In the genomic region with DNA sequence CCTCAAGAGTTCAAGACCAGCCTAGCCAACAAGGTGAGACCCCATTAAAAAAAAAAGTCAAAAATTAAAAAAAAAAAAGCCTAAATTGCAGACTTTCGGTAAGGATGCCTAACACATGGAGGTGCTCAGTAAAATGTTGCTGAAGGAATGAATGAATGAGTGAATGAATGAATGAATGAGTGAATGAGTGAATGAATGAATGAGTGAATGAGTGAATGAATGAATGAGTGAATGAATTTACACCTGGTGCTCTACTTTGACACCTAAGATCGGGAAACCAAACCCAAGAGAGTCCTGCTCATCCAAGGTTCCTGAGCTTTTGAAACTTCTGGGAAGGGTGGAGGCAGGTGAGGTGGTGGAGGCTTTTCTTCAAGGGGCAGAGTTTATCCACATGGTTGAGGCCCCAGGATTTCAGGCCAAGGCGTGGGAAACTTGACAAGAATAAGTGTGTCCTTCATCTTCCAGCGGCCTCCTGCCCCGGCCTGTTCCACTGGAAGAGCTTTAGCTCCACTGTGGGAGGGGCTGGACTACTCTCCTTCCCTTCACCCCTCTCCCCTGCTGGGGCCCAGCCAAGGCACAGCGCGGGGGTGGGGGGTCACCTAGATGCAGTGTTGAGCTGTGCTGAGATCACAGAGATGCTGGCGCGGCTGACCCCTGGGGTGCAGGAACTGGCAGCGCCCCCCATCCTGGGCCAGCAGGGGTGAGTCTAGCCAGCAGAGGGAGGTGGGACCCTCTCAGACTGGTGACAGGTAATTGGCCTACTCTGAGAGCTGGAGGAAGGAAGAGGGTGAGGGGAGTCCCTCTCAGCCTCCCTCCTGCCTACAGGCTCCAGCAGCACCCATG, we compare ENCODE assay signal across 1 cellular context.
A peak's percentile ranks its signal among the peaks of the same experiment; 100 is the strongest.
TF ChIP-seq lines count a peak whose summit lies in the region.

No MANE protein-coding gene starts in this region.

TF ChIP-seq in K562, 482 proteins besides CTCF, POLR2A, EP300 and RAD21:
- TF ChIP-seq, protein P1, sequence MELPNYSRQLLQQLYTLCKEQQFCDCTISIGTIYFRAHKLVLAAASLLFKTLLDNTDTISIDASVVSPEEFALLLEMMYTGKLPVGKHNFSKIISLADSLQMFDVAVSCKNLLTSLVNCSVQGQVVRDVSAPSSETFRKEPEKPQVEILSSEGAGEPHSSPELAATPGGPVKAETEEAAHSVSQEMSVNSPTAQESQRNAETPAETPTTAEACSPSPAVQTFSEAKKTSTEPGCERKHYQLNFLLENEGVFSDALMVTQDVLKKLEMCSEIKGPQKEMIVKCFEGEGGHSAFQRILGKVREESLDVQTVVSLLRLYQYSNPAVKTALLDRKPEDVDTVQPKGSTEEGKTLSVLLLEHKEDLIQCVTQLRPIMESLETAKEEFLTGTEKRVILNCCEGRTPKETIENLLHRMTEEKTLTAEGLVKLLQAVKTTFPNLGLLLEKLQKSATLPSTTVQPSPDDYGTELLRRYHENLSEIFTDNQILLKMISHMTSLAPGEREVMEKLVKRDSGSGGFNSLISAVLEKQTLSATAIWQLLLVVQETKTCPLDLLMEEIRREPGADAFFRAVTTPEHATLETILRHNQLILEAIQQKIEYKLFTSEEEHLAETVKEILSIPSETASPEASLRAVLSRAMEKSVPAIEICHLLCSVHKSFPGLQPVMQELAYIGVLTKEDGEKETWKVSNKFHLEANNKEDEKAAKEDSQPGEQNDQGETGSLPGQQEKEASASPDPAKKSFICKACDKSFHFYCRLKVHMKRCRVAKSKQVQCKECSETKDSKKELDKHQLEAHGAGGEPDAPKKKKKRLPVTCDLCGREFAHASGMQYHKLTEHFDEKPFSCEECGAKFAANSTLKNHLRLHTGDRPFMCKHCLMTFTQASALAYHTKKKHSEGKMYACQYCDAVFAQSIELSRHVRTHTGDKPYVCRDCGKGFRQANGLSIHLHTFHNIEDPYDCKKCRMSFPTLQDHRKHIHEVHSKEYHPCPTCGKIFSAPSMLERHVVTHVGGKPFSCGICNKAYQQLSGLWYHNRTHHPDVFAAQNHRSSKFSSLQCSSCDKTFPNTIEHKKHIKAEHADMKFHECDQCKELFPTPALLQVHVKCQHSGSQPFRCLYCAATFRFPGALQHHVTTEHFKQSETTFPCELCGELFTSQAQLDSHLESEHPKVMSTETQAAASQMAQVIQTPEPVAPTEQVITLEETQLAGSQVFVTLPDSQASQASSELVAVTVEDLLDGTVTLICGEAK (IDR thresholded peaks at IDR 0.05) = no peak
- TF ChIP-seq, protein P1 (CRISPR knock-in tag; IDR thresholded peaks at IDR 0.05) = no peak
- TF ChIP-seq ZNF24 (IDR thresholded peaks at IDR 0.05) = peak; percentile 99
- TF ChIP-seq ZNF174 (CRISPR knock-in tag; IDR thresholded peaks at IDR 0.05) = no peak
- TF ChIP-seq, protein P2, sequence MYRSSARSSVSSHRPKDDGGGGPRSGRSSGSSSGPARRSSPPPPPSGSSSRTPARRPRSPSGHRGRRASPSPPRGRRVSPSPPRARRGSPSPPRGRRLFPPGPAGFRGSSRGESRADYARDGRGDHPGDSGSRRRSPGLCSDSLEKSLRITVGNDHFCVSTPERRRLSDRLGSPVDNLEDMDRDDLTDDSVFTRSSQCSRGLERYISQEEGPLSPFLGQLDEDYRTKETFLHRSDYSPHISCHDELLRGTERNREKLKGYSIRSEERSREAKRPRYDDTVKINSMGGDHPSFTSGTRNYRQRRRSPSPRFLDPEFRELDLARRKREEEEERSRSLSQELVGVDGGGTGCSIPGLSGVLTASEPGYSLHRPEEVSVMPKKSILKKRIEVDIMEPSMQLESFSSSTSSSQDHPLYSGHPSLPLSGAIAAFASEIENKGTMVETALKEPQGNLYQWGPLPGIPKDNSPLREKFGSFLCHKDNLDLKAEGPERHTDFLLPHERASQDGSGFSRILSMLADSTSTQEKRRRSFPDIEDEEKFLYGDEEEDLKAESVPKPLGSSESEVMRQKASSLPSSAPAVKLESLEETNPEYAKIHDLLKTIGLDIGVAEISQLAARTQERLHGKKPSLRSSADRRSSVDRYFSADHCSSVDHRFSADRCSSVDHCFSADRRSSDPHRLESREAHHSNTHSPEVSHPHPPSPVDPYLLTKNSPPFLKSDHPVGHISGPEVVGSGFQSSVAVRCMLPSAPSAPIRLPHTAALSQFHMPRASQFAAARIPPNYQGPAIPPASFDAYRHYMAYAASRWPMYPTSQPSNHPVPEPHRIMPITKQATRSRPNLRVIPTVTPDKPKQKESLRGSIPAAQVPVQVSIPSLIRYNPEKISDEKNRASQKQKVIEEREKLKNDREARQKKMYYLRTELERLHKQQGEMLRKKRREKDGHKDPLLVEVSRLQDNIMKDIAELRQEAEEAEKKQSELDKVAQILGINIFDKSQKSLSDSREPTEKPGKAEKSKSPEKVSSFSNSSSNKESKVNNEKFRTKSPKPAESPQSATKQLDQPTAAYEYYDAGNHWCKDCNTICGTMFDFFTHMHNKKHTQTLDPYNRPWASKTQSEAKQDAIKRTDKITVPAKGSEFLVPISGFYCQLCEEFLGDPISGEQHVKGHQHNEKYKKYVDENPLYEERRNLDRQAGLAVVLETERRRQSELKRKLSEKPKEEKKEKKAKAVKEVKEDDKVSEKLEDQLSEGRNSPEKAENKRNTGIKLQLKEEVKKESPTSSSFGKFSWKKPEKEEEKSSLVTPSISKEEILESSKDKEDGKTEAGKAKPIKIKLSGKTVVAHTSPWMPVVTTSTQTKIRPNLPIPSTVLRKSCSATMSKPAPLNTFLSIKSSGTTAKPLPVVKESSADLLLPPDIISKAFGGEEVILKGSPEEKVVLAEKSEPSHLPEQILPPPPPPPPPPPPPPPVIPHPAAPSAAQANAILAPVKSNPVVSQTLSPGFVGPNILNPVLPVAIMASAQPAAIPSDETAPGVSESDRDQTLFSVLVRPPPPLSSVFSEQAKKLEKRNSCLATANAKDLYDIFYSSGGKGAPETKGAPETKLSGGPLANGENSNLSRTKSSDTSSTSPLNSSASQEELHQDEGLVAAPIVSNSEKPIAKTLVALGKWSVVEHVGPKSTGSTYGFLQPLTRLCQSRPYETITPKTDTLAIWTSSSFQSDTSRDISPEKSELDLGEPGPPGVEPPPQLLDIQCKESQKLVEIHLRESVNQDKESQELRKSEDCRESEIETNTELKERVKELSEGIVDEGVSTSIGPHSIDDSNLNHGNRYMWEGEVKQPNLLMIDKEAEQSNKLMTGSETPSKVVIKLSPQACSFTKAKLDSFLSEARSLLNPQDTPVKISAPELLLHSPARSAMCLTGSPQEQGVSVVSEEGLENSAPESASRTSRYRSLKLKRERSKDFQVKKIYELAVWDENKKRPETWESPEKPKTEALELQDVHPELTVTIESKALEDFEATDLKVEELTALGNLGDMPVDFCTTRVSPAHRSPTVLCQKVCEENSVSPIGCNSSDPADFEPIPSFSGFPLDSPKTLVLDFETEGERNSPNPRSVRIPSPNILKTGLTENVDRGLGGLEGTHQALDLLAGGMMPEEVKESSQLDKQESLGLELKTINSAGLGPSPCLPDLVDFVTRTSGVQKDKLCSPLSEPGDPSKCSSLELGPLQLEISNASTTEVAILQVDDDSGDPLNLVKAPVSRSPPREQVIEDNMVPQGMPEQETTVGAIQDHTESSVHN (IDR thresholded peaks at IDR 0.05; ENCODE audit: borderline replicate concordance in 1 of 2, low read depth in 1 of 2) = 0 out of 4 replicates have a peak, but pooled peaks of 1 of the 2 experiments have one; percentile 41
